ENCODE assay signal across 8 cellular contexts in genomic region chr12:33439587-33440011, GRCh38.
DNase-seq lines count a peak whose midpoint lies in the region; ATAC-seq lines count a peak whose summit lies in the region.

TSS of gene SYT10 (minus strand) at chr12:33439819. CDS start at chr12:33439522, 297 bp downstream.

- H3K9me3 Mint-ChIP-seq in activated naive CD4-positive, alpha-beta T cell treated with anti-CD3 and anti-CD28 coated beads, Interleukin-2, amount 10 ng/mL, durations not matched to agents 7 days and 5 days: no peaks in the 10 kb centered on the region
- no peaks in the 10 kb centered on the region for H3K9me3 Mint-ChIP-seq in activated naive CD8-positive, alpha-beta T cell (ENCODE audit: low read depth)

- no peak for ATAC-seq in stimulated activated naive CD8-positive, alpha-beta T cell treated with anti-CD3 and anti-CD28 coated beads, Interleukin-15, Interleukin-2, amounts not matched to agents 100 U/mL and 50 U/mL, for 24 hours
- ATAC-seq in GM21360 (IDR thresholded peaks at IDR 0.05; ENCODE audit: unreplicated experiment): no peak
- ATAC-seq in GM21576 (IDR thresholded peaks at IDR 0.05; ENCODE audit: unreplicated experiment): no peak

- peak within 1 kb of the TSS; percentile 66 for H3K4me3 Mint-ChIP-seq in activated naive CD4-positive, alpha-beta T cell treated with anti-CD3 and anti-CD28 coated beads, Interleukin-2, amount 10 ng/mL, durations not matched to agents 7 days and 5 days
- peak within 1 kb of the TSS; percentile 71 for H3K4me3 Mint-ChIP-seq in activated naive CD8-positive, alpha-beta T cell

- H3K27ac Mint-ChIP-seq in activated naive CD4-positive, alpha-beta T cell treated with anti-CD3 and anti-CD28 coated beads, Interleukin-2, amount 10 ng/mL, durations not matched to agents 7 days and 5 days: no peak within 1 kb of the TSS
- no peak within 1 kb of the TSS for H3K27ac Mint-ChIP-seq in activated naive CD8-positive, alpha-beta T cell

- H3K27me3 Mint-ChIP-seq in activated naive CD4-positive, alpha-beta T cell treated with anti-CD3 and anti-CD28 coated beads, Interleukin-2, amount 10 ng/mL, durations not matched to agents 7 days and 5 days: peaks cover 31% of the 10 kb centered on the region
- peaks cover 15% of the 10 kb centered on the region for H3K27me3 Mint-ChIP-seq in activated naive CD8-positive, alpha-beta T cell

- no peak for DNase-seq in activated naive CD4-positive, alpha-beta T cell treated with anti-CD3 and anti-CD28 coated beads, Interleukin-2, amount 10 ng/mL, durations not matched to agents 7 days and 5 days
- DNase-seq in activated naive CD4-positive, alpha-beta T cell treated with Interleukin-2 at 50 U/mL for 16 hours: no peak
- DNase-seq in iPS-NIHi11 (ENCODE audit: low spot score) (peak; percentile 81), MV-4-11 (lab: John Stamatoyannopoulos, UW) (no peak)
- DNase-seq in stimulated activated naive CD8-positive, alpha-beta T cell treated with anti-CD3 and anti-CD28 coated beads, Interleukin-15, Interleukin-2, amounts not matched to agents 100 U/mL and 50 U/mL, for 24 hours: peak; percentile 6

- CTCF ChIA-PET in activated naive CD4-positive, alpha-beta T cell treated with anti-CD3 and anti-CD28 coated beads, Interleukin-2, amount 10 ng/mL, durations not matched to agents 7 days and 5 days (lab: Charles Lee): no interaction called here

- H3K36me3 Mint-ChIP-seq in activated naive CD4-positive, alpha-beta T cell treated with anti-CD3 and anti-CD28 coated beads, Interleukin-2, amount 10 ng/mL, durations not matched to agents 7 days and 5 days: no peaks in the 10 kb centered on the region
- H3K36me3 Mint-ChIP-seq in activated naive CD8-positive, alpha-beta T cell: no peaks in the 10 kb centered on the region

- H3K4me1 Mint-ChIP-seq in activated naive CD4-positive, alpha-beta T cell treated with anti-CD3 and anti-CD28 coated beads, Interleukin-2, amount 10 ng/mL, durations not matched to agents 7 days and 5 days: peaks cover 5% of the 10 kb centered on the region
- H3K4me1 Mint-ChIP-seq in activated naive CD8-positive, alpha-beta T cell (ENCODE audit: low read depth): peaks cover 6% of the 10 kb centered on the region

Comparison
In these comparisons a context has a peak if more than half of its experiments do, and no peak if none do; other contexts are left out.
1. DNase-seq: peak in iPS-NIHi11 (single experiment) and stimulated activated naive CD8-positive, alpha-beta T cell treated with anti-CD3 and anti-CD28 coated beads, Interleukin-15, Interleukin-2, amounts not matched to agents 100 U/mL and 50 U/mL, for 24 hours (single experiment); none in activated naive CD4-positive, alpha-beta T cell treated with anti-CD3 and anti-CD28 coated beads, Interleukin-2, amount 10 ng/mL, durations not matched to agents 7 days and 5 days (single experiment), activated naive CD4-positive, alpha-beta T cell treated with Interleukin-2 at 50 U/mL for 16 hours (single experiment) and MV-4-11 (single experiment).